ENCODE assay signal across 8 cellular contexts in genomic region chr5:178130576-178131445, GRCh38. TPM values are rescaled to one million over a fixed set of nuclear protein-coding genes. Genes with fewer than 3 reads are reported as not detected.
A peak's percentile ranks its signal among the peaks of the same experiment; 100 is the strongest.
DNase-seq lines count a peak whose midpoint lies in the region; ATAC-seq, FAIRE-seq and TF ChIP-seq lines count a peak whose summit lies in the region.

Gene RMND5B, plus strand, starts transcription at chr5:178131014. Its CDS starts 7,106 bp downstream, at chr5:178138120.

- in situ Hi-C loops in mammary epithelial cell (cut with MboI; ENCODE audit: low sequenced_read_pairs in 2 of 2), result no loop called here

- H4K20me1 ChIP-seq in mammary epithelial cell (ENCODE audit: insufficient read depth, low read length), result no peaks in the 10 kb centered on the region

- dilution Hi-C loops in mammary epithelial cell (cut with HindIII; ENCODE audit: low sequenced_read_pairs), result no loop called here

- TSS peak; percentile 47 for BruUV-seq in mammary epithelial cell (replicated peaks; lab: Mats Ljungman, UMichigan)

- TF ChIP-seq POLR2A in A549 (IDR thresholded peaks at IDR 0.05; ENCODE audit: low read length) (peak; percentile 57), GM18526 (IDR thresholded peaks at IDR 0.05; ENCODE audit: extremely low read depth, insufficient read length) (peak; percentile 68)

- peaks cover 7% of the 10 kb centered on the region; the same call in 1 of the 3 replicates for H3K4me1 ChIP-seq in A549
- H3K4me1 ChIP-seq in mammary epithelial cell (ENCODE audit: insufficient read depth, low read length), result peaks cover 5% of the 10 kb centered on the region

- TF ChIP-seq CTCF in A549 (IDR thresholded peaks at IDR 0.05) (no peak), WI38 (IDR thresholded peaks at IDR 0.05; ENCODE audit: low read depth, low read length) (no peak), mammary epithelial cell (conservative IDR thresholded peaks at IDR 0.05 in 1 of 2, IDR thresholded peaks at IDR 0.05 in 1 of 2; ENCODE audit: extremely low read depth in 1 of 2, insufficient read depth in 1 of 2, low read depth in 1 of 2, low read length in 2 of 2) (no peak)

- 2% methylated on average over 18 of the region's 102 CpGs for WGBS in A549 (ENCODE audit: missing lambda C conversion rate)
- under 1% methylated on average over 29 of the region's 102 CpGs for WGBS in mammary epithelial cell (ENCODE audit: low coverage, missing lambda C conversion rate)

- H3K79me2 ChIP-seq in mammary epithelial cell (ENCODE audit: insufficient read depth, low read length), result peaks cover 9% of the 10 kb centered on the region

- no peaks in the 10 kb centered on the region for H3K36me3 ChIP-seq in mammary epithelial cell (ENCODE audit: insufficient read depth, low read length)

- TF ChIP-seq EP300 in A549 (IDR thresholded peaks at IDR 0.05), result no peak

- ATAC-seq in A549 (peak; percentile 94), HG03045 (IDR thresholded peaks at IDR 0.05; ENCODE audit: unreplicated experiment) (peak; percentile 87)

- POLR2A ChIA-PET in A549 (lab: Yijun Ruan, JAX), result interaction anchor here (0.6 kb wide), 1 partner anchor 23 kb away, joined by 3 read pairs; the partner anchor contains the start of gene NHP2

- H2AFZ ChIP-seq in mammary epithelial cell (ENCODE audit: low read depth, low read length), result peak within 1 kb of the TSS; percentile 99

- no peaks in the 10 kb centered on the region for H3K27me3 ChIP-seq in mammary epithelial cell (ENCODE audit: insufficient read depth, low read length)

- H3K4me2 ChIP-seq in A549, result peak within 1 kb of the TSS; percentile 81
- H3K4me2 ChIP-seq in mammary epithelial cell (ENCODE audit: insufficient read depth, low read depth, low read length), result peak within 1 kb of the TSS; percentile 99

- H3K9me3 ChIP-seq in A549 (no peaks in the 10 kb centered on the region), mammary epithelial cell (replicated peaks; ENCODE audit: insufficient read depth, low read length) (no peaks in the 10 kb centered on the region)

- TF ChIP-seq RAD21 in A549 (conservative IDR thresholded peaks at IDR 0.05 in 1 of 2, IDR thresholded peaks at IDR 0.05 in 1 of 2), result 0 out of 5 replicates have a peak, but pooled peaks of 1 of the 2 experiments have one; percentile 15

- H3K9ac ChIP-seq in mammary epithelial cell (ENCODE audit: insufficient read depth, low read length), result peak within 1 kb of the TSS; percentile 70

- intact Hi-C loops in mammary epithelial cell (cut with micrococcal nuclease), result loop anchor here (5.0 kb wide), 1 partner anchor 54 kb away; no protein-coding TSS in a partner anchor

- peak; percentile 84 to 86 for DNase-seq in A549 (ENCODE audit: low read depth in 1 of 2, low spot score in 1 of 2)
- peak; percentile 92 for DNase-seq in NCI-H2196 (lab: John Stamatoyannopoulos, UW; ENCODE audit: unreplicated experiment)
- DNase-seq in mammary epithelial cell, result peak; percentile 65
- peak; percentile 96 for DNase-seq in iPS-NIHi11 (ENCODE audit: low spot score)

- no peak for FAIRE-seq in A549 (lab: Jason Lieb, UNC)

- peak within 1 kb of the TSS; percentile 77 for H3K4me3 ChIP-seq in A549
- peak within 1 kb of the TSS; percentile 93 for H3K4me3 ChIP-seq in WI38 (ENCODE audit: low read depth, low read length)
- H3K4me3 ChIP-seq in mammary epithelial cell (replicated peaks in 1 of 3; ENCODE audit: insufficient read depth in 1 of 3, low read depth in 2 of 3, low read length in 3 of 3), result peak within 1 kb of the TSS; percentile 81 to 98 (median 85)
- H3K4me3 ChIP-seq in skin epidermis, result peak within 1 kb of the TSS; percentile 71 to 91 (median 81)

- CTCF ChIA-PET in A549 (lab: Yijun Ruan, JAX) (interaction anchor here (1.1 to 2.2 kb wide), 6 partner anchors 10 to 55 kb away, joined by 3 to 9 read pairs (median 3); no protein-coding TSS in a partner anchor), mammary epithelial cell (lab: Charles Lee; ENCODE audit: low non-redundant PET) (no interaction called here)

- H3K27ac ChIP-seq in A549, result peak within 1 kb of the TSS; percentile 94 to 98
- H3K27ac ChIP-seq in mammary epithelial cell (ENCODE audit: insufficient read depth, low read depth, low read length), result peak within 1 kb of the TSS; percentile 64
- peak within 1 kb of the TSS; percentile 82 to 97 (median 93) for H3K27ac ChIP-seq in skin epidermis

TF ChIP-seq in A549, 52 proteins besides CTCF, POLR2A, EP300 and RAD21 (continues in another document):
- TF ChIP-seq FOSB (CRISPR knock-in tag; IDR thresholded peaks at IDR 0.05) (no peak), ZFP36 (IDR thresholded peaks at IDR 0.05; ENCODE audit: borderline replicate concordance, partially characterized antibody) (no peak), CHD2 (IDR thresholded peaks at IDR 0.05; ENCODE audit: low read length, partially characterized antibody) (no peak), REST (IDR thresholded peaks at IDR 0.05) (no peak), NR3C1 (IDR thresholded peaks at IDR 0.05) (no peak), ESRRA (IDR thresholded peaks at IDR 0.05; ENCODE audit: borderline replicate concordance, low read length) (no peak), ZC3H11A (IDR thresholded peaks at IDR 0.05) (no peak), JUNB (IDR thresholded peaks at IDR 0.05) (no peak), HOXB5 (CRISPR knock-in tag; IDR thresholded peaks at IDR 0.05) (no peak), MAFK (IDR thresholded peaks at IDR 0.05; ENCODE audit: partially characterized antibody) (no peak), PHF8 (IDR thresholded peaks at IDR 0.05; ENCODE audit: borderline replicate concordance, low read depth) (peak; percentile 93), CBX8 (IDR thresholded peaks at IDR 0.05) (no peak), ELK1 (IDR thresholded peaks at IDR 0.05; ENCODE audit: low read depth, low read length) (no peak), KDM1A (IDR thresholded peaks at IDR 0.05; ENCODE audit: low read depth) (no peak), KDM5A (IDR thresholded peaks at IDR 0.05) (no peak), HOXB13 (CRISPR knock-in tag; IDR thresholded peaks at IDR 0.05; ENCODE audit: low read depth) (no peak), CHD4 (IDR thresholded peaks at IDR 0.05; ENCODE audit: borderline replicate concordance) (no peak), HDAC2 (IDR thresholded peaks at IDR 0.05) (no peak), FOXS1 (CRISPR knock-in tag; IDR thresholded peaks at IDR 0.05) (no peak), SMC3 (IDR thresholded peaks at IDR 0.05) (no peak), NFE2L2 (conservative IDR thresholded peaks at IDR 0.05; ENCODE audit: low read length) (no peak)

RNA-seq across cellular contexts. Expression of gene RMND5B, which starts in this region (rescaled TPM):
- polyA plus RNA-seq in A549 (2011; rRNA removed), result 30.3 and 31.8 TPM in 2 replicates
- polyA plus RNA-seq in A549 (2012; cell fraction: cytosol; rRNA removed), result 39.5 and 42.4 TPM in 2 replicates
- 55.4 and 59.6 TPM in 2 replicates for polyA plus RNA-seq in A549 (2012; cell fraction: nucleus; rRNA removed)
- 18.1 to 20.2 TPM (median 19.4 TPM) in 3 replicates for polyA plus RNA-seq in A549 (2017; fragmentation: RNase III; extraction: RNeasy Plus Mini Kit Qiagen cat#74134 plus additional on column Dnase treatment)
- polyA minus RNA-seq in A549 (2011; rRNA and poly(A)+ RNA removed), result 37.9 and 48.4 TPM in 2 replicates
- total RNA-seq in mammary epithelial cell, result 10 to 100 TPM; 15.3 to 23.8 TPM
- 17.1 TPM for polyA plus RNA-seq in mammary epithelial cell
- polyA minus RNA-seq in mammary epithelial cell, result 22.2 TPM

Comparison
In these comparisons a context has a peak if more than half of its experiments do, and no peak if none do; other contexts are left out.
1. Peak in every context shown above with its lines: DNase-seq, ATAC-seq, H3K4me3 ChIP-seq and H3K27ac ChIP-seq.